ENCODE assay signal across 8 cellular contexts in the genomic region with DNA sequence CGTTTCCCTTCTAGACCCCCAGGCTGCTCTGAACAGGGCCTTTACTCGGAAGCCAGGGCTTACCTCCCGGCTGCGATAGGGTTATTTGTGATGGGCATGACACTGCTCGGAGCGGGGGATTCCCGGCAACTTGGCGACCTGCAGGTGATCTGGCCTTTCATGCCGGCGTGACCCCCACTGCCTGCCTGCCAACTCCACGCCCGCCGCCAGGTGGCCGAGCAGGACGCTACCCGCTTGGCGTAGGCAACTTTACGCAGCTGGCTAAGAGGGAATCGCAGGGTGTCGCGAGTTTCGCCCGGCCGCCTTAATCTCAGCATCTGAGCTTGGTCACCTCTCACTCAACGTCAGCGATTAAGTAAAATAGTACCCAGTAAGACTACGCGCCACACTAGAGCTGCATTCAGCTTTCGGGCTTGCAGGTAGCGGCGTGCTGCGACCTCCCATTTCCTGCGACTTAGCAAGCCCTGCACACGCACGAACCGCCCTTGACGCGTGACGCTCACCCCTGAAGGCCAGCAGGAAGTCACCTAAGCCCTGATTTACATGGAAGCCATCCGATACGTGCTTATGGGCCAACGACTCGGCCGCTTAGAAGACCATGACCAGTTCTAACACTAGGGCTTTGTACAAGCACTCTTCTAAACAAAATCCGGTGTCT. TPM values are rescaled to one million over a fixed set of nuclear protein-coding genes. Genes with fewer than 3 reads are reported as not detected.
DNase-seq lines count a peak whose midpoint lies in the region; ATAC-seq and TF ChIP-seq lines count a peak whose summit lies in the region.

No MANE protein-coding gene starts in this region.

- peak overlapping the region; percentile 98 for H3K4me3 Mint-ChIP-seq in activated B cell treated with CpG ODN at 0.5 μM for 24 hours

- DNase-seq in A673 (ENCODE audit: low spot score) (peak; percentile 77), NCI-H2107 (lab: John Stamatoyannopoulos, UW) (peak; percentile 83), activated B cell treated with CpG ODN at 0.5 μM for 24 hours (peak; percentile 91), kidney epithelial cell (ENCODE audit: low read depth) (peak; percentile 35)
- peak; percentile 87 for DNase-seq in central memory CD4-positive, alpha-beta T cell
- peak; percentile 82 to 87 for DNase-seq in stimulated activated CD4-positive, alpha-beta T cell treated with anti-CD3 and anti-CD28 coated beads, Interleukin-15, amount 100 ng/mL, for 48 hours (ENCODE audit: low read depth in 2 of 2)

- TF ChIP-seq CTCF in A673 (conservative IDR thresholded peaks at IDR 0.05; ENCODE audit: low read depth, low read length) (peak; percentile 79), activated B cell treated with CpG ODN at 0.5 μM for 24 hours (IDR thresholded peaks at IDR 0.05) (no peak), kidney epithelial cell (IDR thresholded peaks at IDR 0.05; ENCODE audit: insufficient read depth, low read length, poor library complexity, severe bottlenecking) (peak; percentile 87)

- peaks cover 60% of the 10 kb centered on the region for H3K36me3 Mint-ChIP-seq in activated B cell treated with CpG ODN at 0.5 μM for 24 hours (ENCODE audit: low read depth)

- peak overlapping the region; percentile 99 for H3K27ac Mint-ChIP-seq in activated B cell treated with CpG ODN at 0.5 μM for 24 hours

- H3K27me3 Mint-ChIP-seq in activated B cell treated with CpG ODN at 0.5 μM for 24 hours: no peaks in the 10 kb centered on the region

- H3K9me3 ChIP-seq in A673 (ENCODE audit: low read depth, low read length, poor library complexity, severe bottlenecking): no peaks in the 10 kb centered on the region

- H3K4me1 ChIP-seq in A673 (ENCODE audit: insufficient read depth, low read length, poor library complexity, severe bottlenecking): peaks cover 16% of the 10 kb centered on the region

- peak overlapping the region; percentile 82 for H3K27ac ChIP-seq in A673 (ENCODE audit: low read depth, low read length, poor library complexity, severe bottlenecking)

- no TSS peak for BruUV-seq in A673 (replicated peaks; lab: Mats Ljungman, UMichigan)

- peak; percentile 45 for ATAC-seq in GM18511 (IDR thresholded peaks at IDR 0.05; ENCODE audit: unreplicated experiment)
- peak; percentile 44 for ATAC-seq in HG03025 (IDR thresholded peaks at IDR 0.05; ENCODE audit: low FRiP score, unreplicated experiment)
- ATAC-seq in activated B cell treated with CpG ODN at 0.5 μM for 24 hours (ENCODE audit: low read depth): peak; percentile 56

- peak overlapping the region; percentile 57 for H3K4me3 ChIP-seq in A673 (ENCODE audit: low read depth, low read length, poor library complexity, severe bottlenecking)
- peak overlapping the region; percentile 89 for H3K4me3 ChIP-seq in kidney epithelial cell (ENCODE audit: low read depth, low read length)

- peaks cover 60% of the 10 kb centered on the region for H3K4me1 Mint-ChIP-seq in activated B cell treated with CpG ODN at 0.5 μM for 24 hours

- H3K9me3 Mint-ChIP-seq in activated B cell treated with CpG ODN at 0.5 μM for 24 hours: peaks cover 10% of the 10 kb centered on the region

- H3K27me3 ChIP-seq in A673 (replicated peaks; ENCODE audit: insufficient read depth, low read depth, low read length, poor library complexity) (no peaks in the 10 kb centered on the region), kidney epithelial cell (ENCODE audit: control insufficient read depth, insufficient read depth, low read length) (no peaks in the 10 kb centered on the region)

- no peaks in the 10 kb centered on the region for H3K36me3 ChIP-seq in A673 (ENCODE audit: insufficient read depth, low read length, poor library complexity, severe bottlenecking)
- no peaks in the 10 kb centered on the region for H3K36me3 ChIP-seq in kidney epithelial cell (ENCODE audit: control insufficient read depth, insufficient read depth, low read length)

- POLR2A ChIA-PET in A673 (lab: Charles Lee; ENCODE audit: low non-redundant PET): interaction anchor here (0.6 kb wide), 2 partner anchors 503 to 618 kb away, joined by 5 to 17 read pairs; no protein-coding TSS in a partner anchor
- POLR2A ChIA-PET in activated B cell treated with CpG ODN at 0.5 μM for 24 hours (lab: Charles Lee): interaction anchor here (0.5 to 8.2 kb wide), 35 partner anchors 12 to 1141 kb away, joined by 3 to 141 read pairs (median 7); a partner anchor contains a TSS

- CTCF ChIA-PET in A673 (lab: Charles Lee) (interaction anchor here (0.6 to 0.9 kb wide), 3 partner anchors 34 to 226 kb away, joined by 3 to 5 read pairs (median 3); no protein-coding TSS in a partner anchor), activated B cell treated with CpG ODN at 0.5 μM for 24 hours (lab: Charles Lee) (interaction anchor here (0.6 to 1.6 kb wide), 4 partner anchors 32 to 725 kb away, joined by 3 to 4 read pairs (median 4); no protein-coding TSS in a partner anchor)

- intact Hi-C loops in A673 (cut with micrococcal nuclease; ENCODE audit: unreplicated experiment): no loop called here
- intact Hi-C loops in activated B cell treated with CpG ODN at 0.5 μM for 24 hours (cut with micrococcal nuclease): loop anchor here (1.0 to 5.0 kb wide), 13 partner anchors 27 to 1958 kb away; a partner anchor contains a TSS

RNA-seq across cellular contexts. Expression of a gene that starts 33.3 kb away (rescaled TPM):
- total RNA-seq in A673 (2021) (144 and 150 TPM in 2 replicates), activated B cell treated with CpG ODN at 0.5 μM for 24 hours (86.3 and 89.4 TPM in 2 replicates), kidney epithelial cell (21.7 and 31.4 TPM in 2 replicates)

RNA-seq across cellular contexts. Expression of a gene that starts 33.5 kb away (rescaled TPM):
- total RNA-seq in A673 (2021) (1.9 and 2.2 TPM in 2 replicates), activated B cell treated with CpG ODN at 0.5 μM for 24 hours (0.64 and 0.69 TPM in 2 replicates), kidney epithelial cell (4.7 and 4.9 TPM in 2 replicates)

RNA-seq across cellular contexts. Expression of a gene that starts 44.0 kb away (rescaled TPM):
- total RNA-seq in A673 (2021) (not detected in 2 replicates), activated B cell treated with CpG ODN at 0.5 μM for 24 hours (not detected in 2 replicates), kidney epithelial cell (not detected in 2 replicates)

Comparison
In these comparisons a context has a peak if more than half of its experiments do, and no peak if none do; other contexts are left out.
1. Peak in every context shown above with its lines: DNase-seq, ATAC-seq, H3K4me3 ChIP-seq and H3K27ac ChIP-seq.
2. DNase-seq: peak in every context shown above with its lines; median percentile 91 in activated B cell treated with CpG ODN at 0.5 μM for 24 hours; 87 in central memory CD4-positive, alpha-beta T cell; 84 in stimulated activated CD4-positive, alpha-beta T cell treated with anti-CD3 and anti-CD28 coated beads, Interleukin-15, amount 100 ng/mL, for 48 hours; 83 in NCI-H2107; 77 in A673; 35 in kidney epithelial cell.